In genomic region chr9:137300607-137301085, GRCh38 we compare ENCODE assay signal across 6 cellular contexts. TPM values are rescaled to one million over a fixed set of nuclear protein-coding genes. Genes with fewer than 3 reads are reported as not detected.
DNase-seq lines count a peak whose midpoint lies in the region; FAIRE-seq and TF ChIP-seq lines count a peak whose summit lies in the region.

No MANE protein-coding gene starts in this region.

- H3K27ac Mint-ChIP-seq in nephron progenitor cell: peak overlapping the region; percentile 90

- peak overlapping the region; percentile 50 for H3K27ac ChIP-seq in brain microvascular endothelial cell

- no peak for FAIRE-seq in urothelium cell line (lab: Jason Lieb, UNC)

- H3K4me1 Mint-ChIP-seq in nephron progenitor cell: peaks cover 51% of the 10 kb centered on the region

- H3K36me3 ChIP-seq in brain microvascular endothelial cell (replicated peaks): no peaks in the 10 kb centered on the region

- H3K27me3 ChIP-seq in brain microvascular endothelial cell (replicated peaks): no peaks in the 10 kb centered on the region

- peak overlapping the region; percentile 93 for H3K4me3 Mint-ChIP-seq in nephron progenitor cell

- no peaks in the 10 kb centered on the region for H3K9me3 Mint-ChIP-seq in nephron progenitor cell

- TF ChIP-seq CTCF in brain microvascular endothelial cell (IDR thresholded peaks at IDR 0.05; ENCODE audit: low read depth, low read length, missing control alignments) (no peak), nephron progenitor cell (IDR thresholded peaks at IDR 0.05) (no peak)

- in situ Hi-C loops in brain microvascular endothelial cell (cut with HindIII; ENCODE audit: low pct_ligation_motif_present, low sequenced_read_pairs): no loop called here

- H3K4me3 ChIP-seq in brain microvascular endothelial cell (ENCODE audit: low read depth, low read length): peak overlapping the region; percentile 45

- peaks cover 31% of the 10 kb centered on the region for H3K27me3 Mint-ChIP-seq in nephron progenitor cell (ENCODE audit: low read depth, poor library complexity)

- no peaks in the 10 kb centered on the region for H3K36me3 Mint-ChIP-seq in nephron progenitor cell (ENCODE audit: low read depth)

- DNase-seq in HT-29 (ENCODE audit: low spot score): peak; percentile 74
- no peak for DNase-seq in brain microvascular endothelial cell
- peak; percentile 39 for DNase-seq in nephron progenitor cell
- no peak for DNase-seq in kidney glomerular epithelial cell (lab: John Stamatoyannopoulos, UW)
- DNase-seq in NCI-H128 (lab: John Stamatoyannopoulos, UW; ENCODE audit: unreplicated experiment): no peak
- DNase-seq in urothelium cell line (ENCODE audit: low spot score): no peak

RNA-seq across cellular contexts. Expression of gene NRARP, which starts 1.4 kb away (rescaled TPM):
- total RNA-seq in HT-29 (2014; rRNA removed; shearing (Covaris generic)): 107 and 116 TPM in 2 replicates

RNA-seq across cellular contexts. Expression of gene TOR4A, which starts 23.1 kb away (rescaled TPM):
- total RNA-seq in HT-29 (2014; rRNA removed; shearing (Covaris generic)): 210 and 226 TPM in 2 replicates

RNA-seq across cellular contexts. Expression of gene NELFB, which starts 45.5 kb away (rescaled TPM):
- total RNA-seq in HT-29 (2014; rRNA removed; shearing (Covaris generic)): 111 and 115 TPM in 2 replicates

RNA-seq across cellular contexts. Expression of gene STPG3, which starts 49.6 kb away (rescaled TPM):
- total RNA-seq in HT-29 (2014; rRNA removed; shearing (Covaris generic)): not detected in 2 replicates

RNA-seq across cellular contexts. Expression of gene TUBB4B, which starts 59.6 kb away (rescaled TPM):
- total RNA-seq in HT-29 (2014; rRNA removed; shearing (Covaris generic)): 607 and 627 TPM in 2 replicates

Comparison
In these comparisons a context has a peak if more than half of its experiments do, and no peak if none do; other contexts are left out.
1. DNase-seq: peak in HT-29 (single experiment) and nephron progenitor cell (single experiment); none in brain microvascular endothelial cell (single experiment), kidney glomerular epithelial cell (single experiment), NCI-H128 (single experiment) and urothelium cell line (single experiment).